Comparison of ENCODE assay signal across 1 cellular context in genomic region chr21:17467392-17467791, GRCh38.
A peak's percentile ranks its signal among the peaks of the same experiment; 100 is the strongest.
TF ChIP-seq lines count a peak whose summit lies in the region.

No MANE protein-coding gene starts in this region.

TF ChIP-seq in HepG2, 621 proteins besides CTCF, POLR2A, EP300 and RAD21 (continued from another document):
- TF ChIP-seq ARID3A (IDR thresholded peaks at IDR 0.05; ENCODE audit: low read depth, low read length): peak; percentile 47; the same call in 1 of the 2 replicates
- no peak for TF ChIP-seq CEBPZ (IDR thresholded peaks at IDR 0.05; ENCODE audit: low read length)
